19 cellular contexts compared by ENCODE assay signal in the genomic region with DNA sequence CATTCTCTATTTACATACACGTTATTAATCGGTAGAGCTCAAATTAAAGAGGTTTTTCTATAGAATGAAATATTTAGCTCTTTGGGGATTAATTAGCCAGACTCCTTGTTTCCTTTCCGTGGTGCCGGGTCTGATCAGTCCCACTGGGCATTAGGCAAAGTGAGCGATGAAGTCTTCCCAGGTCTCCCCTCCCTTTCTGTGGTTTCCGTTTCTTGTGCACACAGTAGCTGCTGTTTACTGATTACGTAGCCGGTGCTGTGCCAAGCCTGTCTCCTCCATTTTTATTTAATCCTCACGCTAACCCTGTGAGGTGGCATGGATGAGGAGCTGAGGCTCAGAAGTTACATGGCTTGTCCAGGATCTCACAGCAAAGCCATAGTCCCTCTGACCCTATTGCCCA. TPM values are rescaled to one million over a fixed set of nuclear protein-coding genes. Genes with fewer than 3 reads are reported as not detected.
DNase-seq lines count a peak whose midpoint lies in the region; ATAC-seq and TF ChIP-seq lines count a peak whose summit lies in the region.
"Had no signal": no experiment of that assay in that cellular context is flagged by ENCODE, and none has a peak within 500 bp of the region (broad histone marks: within the 10 kb centered on the region; RNA-seq: fewer than 3 reads in every experiment).

No MANE protein-coding gene starts in this region.

- H3K4me1 Mint-ChIP-seq in CD8-positive, alpha-beta T cell (ENCODE audit: low read depth): peaks cover 9% of the 10 kb centered on the region
- peaks cover 12% of the 10 kb centered on the region for H3K4me1 Mint-ChIP-seq in T-helper 17 cell

- intact Hi-C loops in CD8-positive, alpha-beta T cell (cut with DNase I, micrococcal nuclease): no loop called here

- H3K36me3 Mint-ChIP-seq in CD8-positive, alpha-beta T cell: peaks cover 89% of the 10 kb centered on the region
- H3K36me3 Mint-ChIP-seq in T-helper 17 cell (ENCODE audit: low read depth): peaks cover 6% of the 10 kb centered on the region

- CTCF ChIA-PET in CD8-positive, alpha-beta T cell (lab: Charles Lee): interaction anchor here (1.0 to 1.2 kb wide), 2 partner anchors 16 to 21 kb away, joined by 4 read pairs; no protein-coding TSS in a partner anchor

- no peak for TF ChIP-seq CTCF in CD8-positive, alpha-beta T cell (IDR thresholded peaks at IDR 0.05)

- H3K4me1 ChIP-seq in CD8-positive, alpha-beta T cell (ENCODE audit: insufficient read depth, low read length): peaks cover 4% of the 10 kb centered on the region
- no peaks in the 10 kb centered on the region for H3K4me1 ChIP-seq in effector memory CD4-positive, alpha-beta T cell (ENCODE audit: control insufficient read depth, insufficient read depth, low read length, poor library complexity, severe bottlenecking)
- H3K4me1 ChIP-seq: left ventricle myocardium inferior had no signal

- peak overlapping the region; percentile 89 for H3K27ac Mint-ChIP-seq in CD8-positive, alpha-beta T cell
- H3K27ac Mint-ChIP-seq in T-helper 17 cell: peak overlapping the region; percentile 82
- H3K27ac Mint-ChIP-seq: H9 had no signal

- H3K36me3 ChIP-seq in CD8-positive, alpha-beta T cell (ENCODE audit: insufficient read depth, low read length): peaks cover 11% of the 10 kb centered on the region
- peaks cover 23% of the 10 kb centered on the region for H3K36me3 ChIP-seq in effector memory CD4-positive, alpha-beta T cell (ENCODE audit: control insufficient read depth, insufficient read depth, low read length)

- peak overlapping the region; percentile 55 for H3K4me3 Mint-ChIP-seq in CD8-positive, alpha-beta T cell
- H3K4me3 Mint-ChIP-seq in T-helper 17 cell: peak overlapping the region; percentile 55
- H3K4me3 Mint-ChIP-seq: H9 had no signal

- H3K27ac ChIP-seq in CD8-positive, alpha-beta T cell (ENCODE audit: low read depth, low read length): no peak overlapping the region
- H3K27ac ChIP-seq in effector memory CD4-positive, alpha-beta T cell (ENCODE audit: insufficient read depth, low read length, poor library complexity, severe bottlenecking): no peak overlapping the region
- H3K27ac ChIP-seq: left ventricle myocardium inferior had no signal

- peak in 1 of 7 experiments; percentile 32 for DNase-seq in CD8-positive, alpha-beta T cell
- DNase-seq in T-helper 17 cell (no peak), left lobe of liver (ENCODE audit: low spot score) (peak; percentile 68), cerebellar nuclear complex (lab: John Stamatoyannopoulos, UW) (no peak), globus pallidus (ENCODE audit: low spot score) (no peak)
- no peak for DNase-seq in effector memory CD4-positive, alpha-beta T cell
- DNase-seq: activated CD4-positive, alpha-beta T cell treated with anti-CD3 and anti-CD28 coated beads for 1 hour; amniotic stem cell; Caco-2; H9; KG1; left ventricle myocardium inferior; NCI-H345; nucleus accumbens; SHP77; stimulated activated CD8-positive, alpha-beta memory T cell treated with anti-CD3 and anti-CD28 coated beads, Interleukin-4, amount 100 ng/mL, for 48 hours had no signal

- ATAC-seq in CD8-positive, alpha-beta T cell: peak; percentile 71
- peak; percentile 44 for ATAC-seq in HG02938 (IDR thresholded peaks at IDR 0.05; ENCODE audit: unreplicated experiment)
- peak; percentile 78 for ATAC-seq in T-helper 17 cell
- ATAC-seq in left lobe of liver: peak; percentile 23
- no peak for ATAC-seq in GM19324 (IDR thresholded peaks at IDR 0.05; ENCODE audit: low FRiP score, unreplicated experiment)
- ATAC-seq: GM12878 had no signal

- H3K4me3 ChIP-seq in CD8-positive, alpha-beta T cell (ENCODE audit: low read depth, low read length): no peak overlapping the region
- H3K4me3 ChIP-seq in effector memory CD4-positive, alpha-beta T cell (ENCODE audit: insufficient read depth, low read depth, low read length, poor library complexity, severe bottlenecking): no peak overlapping the region
- H3K4me3 ChIP-seq: GM12878, left ventricle myocardium inferior had no signal

- no peaks in the 10 kb centered on the region for H3K9me3 Mint-ChIP-seq in CD8-positive, alpha-beta T cell
- H3K9me3 Mint-ChIP-seq: H9 had no signal

- no peaks in the 10 kb centered on the region for H3K9me3 ChIP-seq in CD8-positive, alpha-beta T cell (ENCODE audit: low read length)
- H3K9me3 ChIP-seq in T-helper 17 cell (ENCODE audit: control insufficient read depth, low read length, poor library complexity, severe bottlenecking): no peaks in the 10 kb centered on the region
- no peaks in the 10 kb centered on the region for H3K9me3 ChIP-seq in effector memory CD4-positive, alpha-beta T cell (ENCODE audit: control insufficient read depth, low read length)
- H3K9me3 ChIP-seq: Caco-2, left ventricle myocardium inferior had no signal

- no peaks in the 10 kb centered on the region for H3K27me3 ChIP-seq in CD8-positive, alpha-beta T cell (ENCODE audit: insufficient read depth, low read length)
- no peaks in the 10 kb centered on the region for H3K27me3 ChIP-seq in effector memory CD4-positive, alpha-beta T cell (replicated peaks; ENCODE audit: control insufficient read depth, insufficient read depth, low read length, poor library complexity, severe bottlenecking)

- POLR2A ChIA-PET in CD8-positive, alpha-beta T cell (lab: Charles Lee): interaction anchor here (1.1 kb wide), 1 partner anchor 9 kb away, joined by 7 read pairs; a partner anchor contains a TSS

- H3K27me3 Mint-ChIP-seq in CD8-positive, alpha-beta T cell (ENCODE audit: low read depth): no peaks in the 10 kb centered on the region
- H3K27me3 Mint-ChIP-seq in T-helper 17 cell: no peaks in the 10 kb centered on the region

RNA-seq across cellular contexts. Expression of a gene that starts 9.0 kb away (rescaled TPM):
- 1 to 10 TPM; 5.0 to 7.5 TPM for total RNA-seq in CD8-positive, alpha-beta T cell
- 1 to 10 TPM; 3.7 to 5.1 TPM for total RNA-seq in T-helper 17 cell
- total RNA-seq in left lobe of liver: 141 TPM

RNA-seq across cellular contexts. Expression of a gene that starts 27.4 kb away (rescaled TPM):
- 1 to 10 TPM; 7.3 to 7.5 TPM for total RNA-seq in CD8-positive, alpha-beta T cell
- 10 to 100 TPM; 13.0 to 15.8 TPM for total RNA-seq in T-helper 17 cell
- total RNA-seq in left lobe of liver: 14.9 TPM

Comparison
In these comparisons a context has a peak if more than half of its experiments do, and no peak if none do; other contexts are left out.
1. RNA of a gene that starts 9.0 kb away (total RNA-seq): 141 TPM in left lobe of liver (single experiment); 5.0 to 7.5 TPM in CD8-positive, alpha-beta T cell and 3.7 to 5.1 TPM in T-helper 17 cell; every median in the first group is over 10 times any median in the second.